28 cellular contexts compared by ENCODE assay signal in genomic region chr17:13909901-13910519, GRCh38.
"Had no signal": no experiment of that assay in that cellular context is flagged by ENCODE, and none has a peak within 500 bp of the region (broad histone marks: within the 10 kb centered on the region; RNA-seq: fewer than 3 reads in every experiment).

No MANE protein-coding gene starts in this region.

- H3K9me3 Mint-ChIP-seq: activated CD4-positive, alpha-beta T cell treated with anti-CD3 and anti-CD28 coated beads, Interleukin-2, amount 10 ng/mL, durations not matched to agents 7 days and 5 days; activated T-cell treated with anti-CD3 and anti-CD28 coated beads, Interleukin-2, amount 50 U/mL, for 4 hours; activated T-helper 17 cell treated with anti-CD3 and anti-CD28 coated beads, Interleukin-2, amount 50 U/mL, for 72 hours; effector memory CD8-positive, alpha-beta T cell; natural killer cell had no signal

- H3K4me3 ChIP-seq: coronary artery, heart right ventricle, left lung, lung, sigmoid colon, smooth muscle cell, suprapubic skin, tibial artery, upper lobe of right lung had no signal

- H3K4me1 ChIP-seq: heart right ventricle, left lung, sigmoid colon, suprapubic skin, tibial artery, upper lobe of right lung had no signal

- DNase-seq: activated CD4-positive, alpha-beta memory T cell treated with anti-CD3 and anti-CD28 coated beads, Interleukin-2, amount 10 ng/mL, durations not matched to agents 7 days and 5 days; activated CD4-positive, alpha-beta T cell treated with anti-CD3 and anti-CD28 coated beads for 1 hour; activated CD4-positive, alpha-beta T cell treated with anti-CD3 and anti-CD28 coated beads, Interleukin-2, amount 10 ng/mL, durations not matched to agents 7 days and 5 days; activated gamma-delta T cell treated with Interleukin-2 at 50 U/mL for 16 hours; activated naive CD4-positive, alpha-beta T cell treated with anti-CD3 and anti-CD28 coated beads, Interleukin-2, amount 50 U/mL, for 16 hours; activated T-cell treated with anti-CD3 and anti-CD28 coated beads, Interleukin-2, amount 50 U/mL, for 4 hours; amniotic stem cell; brain microvascular endothelial cell; effector memory CD8-positive, alpha-beta T cell; foreskin melanocyte; heart right ventricle; kidney glomerular epithelial cell; left lung; mesendoderm; natural killer cell; sigmoid colon; stimulated activated CD4-positive, alpha-beta T cell treated with anti-CD3 and anti-CD28 coated beads, Interleukin-2, amount 100 ng/mL, for 24 hours; stimulated activated naive CD4-positive, alpha-beta T cell; T-helper 17 cell; T1000; tibial artery; upper lobe of right lung had no signal

- ATAC-seq: activated T-cell treated with anti-CD3 and anti-CD28 coated beads, Interleukin-2, amount 50 U/mL, for 4 hours; activated T-helper 17 cell treated with anti-CD3 and anti-CD28 coated beads, Interleukin-2, amount 50 U/mL, for 72 hours; effector memory CD8-positive, alpha-beta T cell; heart right ventricle; left lung; natural killer cell; T-helper 17 cell; upper lobe of right lung; WTC11 had no signal

- H3K4me2 ChIP-seq: smooth muscle cell had no signal

- H3K27me3 Mint-ChIP-seq: activated CD4-positive, alpha-beta memory T cell treated with anti-CD3 and anti-CD28 coated beads, Interleukin-2, amount 10 ng/mL, durations not matched to agents 7 days and 5 days; activated CD4-positive, alpha-beta T cell treated with anti-CD3 and anti-CD28 coated beads, Interleukin-2, amount 10 ng/mL, durations not matched to agents 7 days and 5 days; activated T-helper 17 cell treated with anti-CD3 and anti-CD28 coated beads, Interleukin-2, amount 50 U/mL, for 72 hours; effector memory CD8-positive, alpha-beta T cell; T-helper 17 cell had no signal

- H3K36me3 ChIP-seq: brain microvascular endothelial cell, heart right ventricle, left lung, sigmoid colon, suprapubic skin, tibial artery, upper lobe of right lung had no signal

- H3K4me3 Mint-ChIP-seq: activated CD4-positive, alpha-beta memory T cell treated with anti-CD3 and anti-CD28 coated beads, Interleukin-2, amount 10 ng/mL, durations not matched to agents 7 days and 5 days; activated CD4-positive, alpha-beta T cell treated with anti-CD3 and anti-CD28 coated beads, Interleukin-2, amount 10 ng/mL, durations not matched to agents 7 days and 5 days; activated T-cell treated with anti-CD3 and anti-CD28 coated beads, Interleukin-2, amount 50 U/mL, for 4 hours; activated T-helper 17 cell treated with anti-CD3 and anti-CD28 coated beads, Interleukin-2, amount 50 U/mL, for 72 hours; effector memory CD8-positive, alpha-beta T cell; natural killer cell; T-helper 17 cell; WTC11 had no signal

- H3K27ac ChIP-seq: brain microvascular endothelial cell, coronary artery, heart right ventricle, left lung, sigmoid colon, suprapubic skin, tibial artery, upper lobe of right lung had no signal

- H3K27me3 ChIP-seq: brain microvascular endothelial cell, heart right ventricle, left lung, sigmoid colon, suprapubic skin, tibial artery, upper lobe of right lung had no signal

- H3K9me3 ChIP-seq: heart right ventricle, left lung, sigmoid colon, suprapubic skin, tibial artery, upper lobe of right lung had no signal

- H3K4me1 Mint-ChIP-seq: activated CD4-positive, alpha-beta memory T cell treated with anti-CD3 and anti-CD28 coated beads, Interleukin-2, amount 10 ng/mL, durations not matched to agents 7 days and 5 days; activated CD4-positive, alpha-beta T cell treated with anti-CD3 and anti-CD28 coated beads, Interleukin-2, amount 10 ng/mL, durations not matched to agents 7 days and 5 days; activated T-helper 17 cell treated with anti-CD3 and anti-CD28 coated beads, Interleukin-2, amount 50 U/mL, for 72 hours; natural killer cell; T-helper 17 cell had no signal

- H3K36me3 Mint-ChIP-seq: natural killer cell had no signal

- H3K27ac Mint-ChIP-seq: activated CD4-positive, alpha-beta memory T cell treated with anti-CD3 and anti-CD28 coated beads, Interleukin-2, amount 10 ng/mL, durations not matched to agents 7 days and 5 days; activated CD4-positive, alpha-beta T cell treated with anti-CD3 and anti-CD28 coated beads, Interleukin-2, amount 10 ng/mL, durations not matched to agents 7 days and 5 days; activated T-helper 17 cell treated with anti-CD3 and anti-CD28 coated beads, Interleukin-2, amount 50 U/mL, for 72 hours; effector memory CD8-positive, alpha-beta T cell; natural killer cell; T-helper 17 cell; WTC11 had no signal
